Comparison of ENCODE assay signal across 8 cellular contexts in the genomic region with DNA sequence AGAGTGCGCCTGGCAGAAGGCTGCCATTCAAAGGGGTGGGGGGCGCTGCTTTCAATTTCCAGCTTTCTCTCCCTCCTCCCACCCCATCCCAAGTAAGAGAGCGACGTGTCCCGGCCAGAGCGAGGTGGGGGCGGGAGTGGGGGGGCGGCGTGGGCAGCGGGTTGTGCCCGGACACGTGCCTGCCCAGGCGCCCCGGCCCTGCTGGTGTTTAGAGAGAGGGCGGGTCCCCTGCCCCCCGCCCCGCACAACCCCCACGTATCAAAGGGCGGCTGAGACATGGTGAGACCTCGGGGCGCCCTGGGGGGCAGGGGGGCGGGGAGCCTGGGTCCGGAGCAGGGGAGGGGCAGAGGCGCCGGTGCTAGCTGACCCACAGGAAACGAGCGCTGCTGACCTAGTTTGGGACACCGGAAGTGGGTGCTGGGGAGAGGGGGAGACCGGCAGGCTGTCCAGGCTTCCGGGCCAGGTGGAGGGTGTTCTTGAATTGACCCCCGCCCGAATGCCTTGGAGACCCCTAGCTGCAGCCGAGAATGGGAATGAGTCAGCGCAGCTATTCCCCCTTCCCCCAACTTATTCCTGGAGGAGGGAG. TPM values are rescaled to one million over a fixed set of nuclear protein-coding genes. Genes with fewer than 3 reads are reported as not detected.
DNase-seq lines count a peak whose midpoint lies in the region; ATAC-seq and TF ChIP-seq lines count a peak whose summit lies in the region.

No MANE protein-coding gene starts in this region.

- intact Hi-C loops in heart right ventricle (cut with DNase I) (loop anchor here in 3 of 10 donors (5.0 to 10.0 kb wide), 3 partner anchors 42 to 61 kb away; partner anchors contain the start of genes ADAM15 (in 1 of the 3), EFNA4 (in 1 of the 3) and PYGO2 (in 1 of the 3)), ovary (cut with DNase I) (loop anchor here in 2 of 4 donors (5.0 kb wide), 2 partner anchors 42 to 47 kb away; partner anchors contain the start of genes PBXIP1 (in 1 of the 2) and PYGO2 (in 1 of the 2))

- 0 to 1% methylated on average over 34 of the region's 34 CpGs for WGBS in heart right ventricle, 2 donors
- 0 to 3% (median 2%) methylated on average over 29 to 34 of the region's 34 CpGs for WGBS in ovary, 3 donors

- ATAC-seq in activated naive CD8-positive, alpha-beta T cell treated with anti-CD3 and anti-CD28 coated beads, Interleukin-2, amount 50 U/mL, for 24 hours, result no peak
- peak in 7 of 8 donors; percentile 5 to 19 (median 8) for ATAC-seq in heart right ventricle
- no peak for ATAC-seq in GM18858 (IDR thresholded peaks at IDR 0.05; ENCODE audit: unreplicated experiment)
- ATAC-seq in GM21529 (IDR thresholded peaks at IDR 0.05; ENCODE audit: unreplicated experiment), result no peak
- no peak for ATAC-seq in HG02763 (IDR thresholded peaks at IDR 0.05; ENCODE audit: unreplicated experiment)

- no peaks in the 10 kb centered on the region for H3K27me3 Mint-ChIP-seq in activated naive CD8-positive, alpha-beta T cell treated with anti-CD3 and anti-CD28 coated beads, Interleukin-2, amount 50 U/mL, for 24 hours

- H3K27me3 ChIP-seq in heart right ventricle, result no peaks in the 10 kb centered on the region
- no peaks in the 10 kb centered on the region for H3K27me3 ChIP-seq in ovary

- H3K9me3 Mint-ChIP-seq in activated naive CD8-positive, alpha-beta T cell treated with anti-CD3 and anti-CD28 coated beads, Interleukin-2, amount 50 U/mL, for 24 hours, result no peaks in the 10 kb centered on the region

- H3K4me1 ChIP-seq in heart right ventricle (peaks cover 33 to 75% (median 66%) of the 10 kb centered on the region in 9 donors), ovary (ENCODE audit: insufficient read depth) (peaks cover 11% of the 10 kb centered on the region)

- no peaks in the 10 kb centered on the region for H3K9me3 ChIP-seq in heart right ventricle
- H3K9me3 ChIP-seq in ovary, result no peaks in the 10 kb centered on the region

- peak overlapping the region; percentile 88 for H3K4me3 Mint-ChIP-seq in activated naive CD8-positive, alpha-beta T cell treated with anti-CD3 and anti-CD28 coated beads, Interleukin-2, amount 50 U/mL, for 24 hours

- H3K4me3 ChIP-seq in heart right ventricle (peak overlapping the region; percentile 50 to 97 (median 91)), ovary (peak overlapping the region; percentile 82)

- TF ChIP-seq POLR2A in ovary (IDR thresholded peaks at IDR 0.05), result peak; percentile 2

- no peak; the same call in 1 of the 2 replicates for TF ChIP-seq EP300 in Ishikawa (IDR thresholded peaks at IDR 0.05; ENCODE audit: borderline replicate concordance)
- no peak for TF ChIP-seq EP300 in ovary (IDR thresholded peaks at IDR 0.05)

- H3K36me3 Mint-ChIP-seq in activated naive CD8-positive, alpha-beta T cell treated with anti-CD3 and anti-CD28 coated beads, Interleukin-2, amount 50 U/mL, for 24 hours (ENCODE audit: low read depth), result no peaks in the 10 kb centered on the region

- TF ChIP-seq CTCF in heart right ventricle (IDR thresholded peaks at IDR 0.05) (no peak), ovary (IDR thresholded peaks at IDR 0.05) (no peak)

- H3K27ac Mint-ChIP-seq in activated naive CD8-positive, alpha-beta T cell treated with anti-CD3 and anti-CD28 coated beads, Interleukin-2, amount 50 U/mL, for 24 hours, result peak overlapping the region; percentile 89

- DNase-seq in DMS114 treated with DMSO at 0.1 percent for 48 hours (lab: John Stamatoyannopoulos, UW; ENCODE audit: unreplicated experiment) (peak; percentile 37), heart right ventricle (peak; percentile 72 to 79), ovary (peak; percentile 76 to 81 (median 79))
- DNase-seq in activated naive CD8-positive, alpha-beta T cell treated with anti-CD3 and anti-CD28 coated beads, Interleukin-2, amount 50 U/mL, for 24 hours, result peak; percentile 30

- TF ChIP-seq RAD21 in Ishikawa (IDR thresholded peaks at IDR 0.05; ENCODE audit: low read depth), result no peak

- no peaks in the 10 kb centered on the region for H3K36me3 ChIP-seq in heart right ventricle
- H3K36me3 ChIP-seq in ovary, result no peaks in the 10 kb centered on the region

- peaks cover 59% of the 10 kb centered on the region for H3K4me1 Mint-ChIP-seq in activated naive CD8-positive, alpha-beta T cell treated with anti-CD3 and anti-CD28 coated beads, Interleukin-2, amount 50 U/mL, for 24 hours

- H3K27ac ChIP-seq in heart right ventricle (peak overlapping the region; percentile 90 to 98 (median 96)), ovary (peak overlapping the region; percentile 90 to 96)

TF ChIP-seq in Ishikawa, 13 proteins besides CTCF, POLR2A, EP300 and RAD21:
- TF ChIP-seq YY1 (IDR thresholded peaks at IDR 0.05; ENCODE audit: low read depth), result no peak
- no peak for TF ChIP-seq CEBPB (IDR thresholded peaks at IDR 0.05)
- peak; percentile 45 for TF ChIP-seq USF1 (IDR thresholded peaks at IDR 0.05)
- no peak for TF ChIP-seq TAF1 (IDR thresholded peaks at IDR 0.05; ENCODE audit: low read depth)
- TF ChIP-seq ZBTB7A (IDR thresholded peaks at IDR 0.05; ENCODE audit: low read depth), result peak; percentile 69
- TF ChIP-seq, protein P1, sequence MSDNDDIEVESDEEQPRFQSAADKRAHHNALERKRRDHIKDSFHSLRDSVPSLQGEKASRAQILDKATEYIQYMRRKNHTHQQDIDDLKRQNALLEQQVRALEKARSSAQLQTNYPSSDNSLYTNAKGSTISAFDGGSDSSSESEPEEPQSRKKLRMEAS (IDR thresholded peaks at IDR 0.05), result peak; percentile 57; the same call in 1 of the 2 replicates
- peak; percentile 15; the same call in 1 of the 2 replicates for TF ChIP-seq TCF12 (IDR thresholded peaks at IDR 0.05; ENCODE audit: low read depth)
- peak; percentile 70 for TF ChIP-seq EGR1 (IDR thresholded peaks at IDR 0.05)
- TF ChIP-seq CREB1 (IDR thresholded peaks at IDR 0.05; ENCODE audit: low read depth), result no peak

RNA-seq across cellular contexts. Expression of gene ZBTB7B, which starts 1.3 kb away (rescaled TPM):
- total RNA-seq in heart right ventricle (10 to 100 TPM; 25.7 to 54.7 (median 34.5) TPM), ovary (10 to 100 TPM; 15.3 to 45.5 (median 33.1) TPM)
- polyA plus RNA-seq in heart right ventricle (10 to 100 TPM; 41.1 to 51.6 TPM), ovary (10 to 100 TPM in 1 of 2 donors, 1 to 10 TPM in 1; 3.6 to 18.2 TPM)

RNA-seq across cellular contexts. Expression of gene LENEP, which starts 10.5 kb away (rescaled TPM):
- total RNA-seq in heart right ventricle, result not detected
- not detected for polyA plus RNA-seq in heart right ventricle
- not detected for total RNA-seq in ovary
- polyA plus RNA-seq in ovary, result not detected

RNA-seq across cellular contexts. Expression of gene FLAD1, which starts 20.7 kb away (rescaled TPM):
- total RNA-seq in heart right ventricle (10 to 100 TPM; 20.1 to 36.8 (median 24.1) TPM), ovary (10 to 100 TPM; 11.1 to 30.0 (median 19.9) TPM)
- polyA plus RNA-seq in heart right ventricle (10 to 100 TPM; 25.1 to 41.6 TPM), ovary (10 to 100 TPM; 14.2 to 16.4 TPM)

RNA-seq across cellular contexts. Expression of gene CKS1B, which starts 29.4 kb away (rescaled TPM):
- 10 to 100 TPM; 10.9 to 30.9 (median 17.5) TPM for total RNA-seq in heart right ventricle
- polyA plus RNA-seq in heart right ventricle, result 10 to 100 TPM in 1 of 2 donors, 1 to 10 TPM in 1; 4.6 to 36.7 TPM
- total RNA-seq in ovary, result 10 to 100 TPM; 12.2 to 29.9 (median 24.8) TPM
- polyA plus RNA-seq in ovary, result 10 to 100 TPM; 41.7 to 55.8 TPM

RNA-seq across cellular contexts. Expression of gene DCST2, which starts 29.7 kb away (rescaled TPM):
- total RNA-seq in heart right ventricle (under 1 TPM in 9 of 10 donors, not detected in 1; 0.15 to 0.67 (median 0.30) TPM), ovary (1 to 10 TPM in 4 of 7 donors, under 1 TPM in 2, not detected in 1; 0.45 to 1.4 (median 1.2) TPM)
- polyA plus RNA-seq in heart right ventricle (1 to 10 TPM in 1 of 2 donors, under 1 TPM in 1; 0.38 to 1.8 TPM), ovary (1 to 10 TPM in 1 of 2 donors, under 1 TPM in 1; 0.17 to 1.1 TPM)

Comparison
In these comparisons a context has a peak if more than half of its experiments do, and no peak if none do; other contexts are left out.
1. ATAC-seq: peak in heart right ventricle (7 of 8); none in activated naive CD8-positive, alpha-beta T cell treated with anti-CD3 and anti-CD28 coated beads, Interleukin-2, amount 50 U/mL, for 24 hours (single experiment), GM18858 (single experiment), GM21529 (single experiment) and HG02763 (single experiment).
2. Peak in every context shown above with its lines, with median percentiles within 50 percentile points of each other: DNase-seq.